ENCODE assay signal across 1 cellular context in genomic region chr19:45442408-45442926, GRCh38.
A peak's percentile ranks its signal among the peaks of the same experiment; 100 is the strongest.
TF ChIP-seq lines count a peak whose summit lies in the region.

No MANE protein-coding gene starts in this region.

TF ChIP-seq in A549, 52 proteins besides CTCF, POLR2A, EP300 and RAD21 (continued from another document):
- TF ChIP-seq, protein P1, sequence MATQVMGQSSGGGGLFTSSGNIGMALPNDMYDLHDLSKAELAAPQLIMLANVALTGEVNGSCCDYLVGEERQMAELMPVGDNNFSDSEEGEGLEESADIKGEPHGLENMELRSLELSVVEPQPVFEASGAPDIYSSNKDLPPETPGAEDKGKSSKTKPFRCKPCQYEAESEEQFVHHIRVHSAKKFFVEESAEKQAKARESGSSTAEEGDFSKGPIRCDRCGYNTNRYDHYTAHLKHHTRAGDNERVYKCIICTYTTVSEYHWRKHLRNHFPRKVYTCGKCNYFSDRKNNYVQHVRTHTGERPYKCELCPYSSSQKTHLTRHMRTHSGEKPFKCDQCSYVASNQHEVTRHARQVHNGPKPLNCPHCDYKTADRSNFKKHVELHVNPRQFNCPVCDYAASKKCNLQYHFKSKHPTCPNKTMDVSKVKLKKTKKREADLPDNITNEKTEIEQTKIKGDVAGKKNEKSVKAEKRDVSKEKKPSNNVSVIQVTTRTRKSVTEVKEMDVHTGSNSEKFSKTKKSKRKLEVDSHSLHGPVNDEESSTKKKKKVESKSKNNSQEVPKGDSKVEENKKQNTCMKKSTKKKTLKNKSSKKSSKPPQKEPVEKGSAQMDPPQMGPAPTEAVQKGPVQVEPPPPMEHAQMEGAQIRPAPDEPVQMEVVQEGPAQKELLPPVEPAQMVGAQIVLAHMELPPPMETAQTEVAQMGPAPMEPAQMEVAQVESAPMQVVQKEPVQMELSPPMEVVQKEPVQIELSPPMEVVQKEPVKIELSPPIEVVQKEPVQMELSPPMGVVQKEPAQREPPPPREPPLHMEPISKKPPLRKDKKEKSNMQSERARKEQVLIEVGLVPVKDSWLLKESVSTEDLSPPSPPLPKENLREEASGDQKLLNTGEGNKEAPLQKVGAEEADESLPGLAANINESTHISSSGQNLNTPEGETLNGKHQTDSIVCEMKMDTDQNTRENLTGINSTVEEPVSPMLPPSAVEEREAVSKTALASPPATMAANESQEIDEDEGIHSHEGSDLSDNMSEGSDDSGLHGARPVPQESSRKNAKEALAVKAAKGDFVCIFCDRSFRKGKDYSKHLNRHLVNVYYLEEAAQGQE (IDR thresholded peaks at IDR 0.05): no peak
- TF ChIP-seq HOXA7 (CRISPR knock-in tag; IDR thresholded peaks at IDR 0.05): 0 out of 2 replicates have a peak, but pooled peaks have one; percentile 21
- TF ChIP-seq NPAS2 (CRISPR knock-in tag; IDR thresholded peaks at IDR 0.05; ENCODE audit: borderline replicate concordance): no peak
- TF ChIP-seq E2F6 (IDR thresholded peaks at IDR 0.05; ENCODE audit: borderline replicate concordance, low read depth): no peak
- peak; percentile 76; the same call in 1 of the 2 replicates for TF ChIP-seq CHD4 (IDR thresholded peaks at IDR 0.05; ENCODE audit: borderline replicate concordance)
- no peak; the same call in 1 of the 2 replicates for TF ChIP-seq BHLHE40 (IDR thresholded peaks at IDR 0.05; ENCODE audit: low read depth, low read length)
- TF ChIP-seq PHF8 (IDR thresholded peaks at IDR 0.05; ENCODE audit: borderline replicate concordance, low read depth): no peak
- no peak for TF ChIP-seq ZC3H11A (IDR thresholded peaks at IDR 0.05)
- no peak for TF ChIP-seq HOXB13 (CRISPR knock-in tag; IDR thresholded peaks at IDR 0.05; ENCODE audit: low read depth)
- peak; percentile 93 for TF ChIP-seq HDAC2 (IDR thresholded peaks at IDR 0.05)
- no peak for TF ChIP-seq SREBF2 (IDR thresholded peaks at IDR 0.05)
- TF ChIP-seq, protein P2, sequence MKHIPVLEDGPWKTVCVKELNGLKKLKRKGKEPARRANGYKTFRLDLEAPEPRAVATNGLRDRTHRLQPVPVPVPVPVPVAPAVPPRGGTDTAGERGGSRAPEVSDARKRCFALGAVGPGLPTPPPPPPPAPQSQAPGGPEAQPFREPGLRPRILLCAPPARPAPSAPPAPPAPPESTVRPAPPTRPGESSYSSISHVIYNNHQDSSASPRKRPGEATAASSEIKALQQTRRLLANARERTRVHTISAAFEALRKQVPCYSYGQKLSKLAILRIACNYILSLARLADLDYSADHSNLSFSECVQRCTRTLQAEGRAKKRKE (CRISPR knock-in tag; IDR thresholded peaks at IDR 0.05; ENCODE audit: low read depth): no peak
- TF ChIP-seq SMC3 (IDR thresholded peaks at IDR 0.05): no peak
- TF ChIP-seq JUN (IDR thresholded peaks at IDR 0.05): no peak
- no peak for TF ChIP-seq PBX3 (IDR thresholded peaks at IDR 0.05)
- no peak for TF ChIP-seq ZNF302 (CRISPR knock-in tag; IDR thresholded peaks at IDR 0.05)
- TF ChIP-seq TFCP2L1 (CRISPR knock-in tag; IDR thresholded peaks at IDR 0.05): no peak
- TF ChIP-seq, protein P3, sequence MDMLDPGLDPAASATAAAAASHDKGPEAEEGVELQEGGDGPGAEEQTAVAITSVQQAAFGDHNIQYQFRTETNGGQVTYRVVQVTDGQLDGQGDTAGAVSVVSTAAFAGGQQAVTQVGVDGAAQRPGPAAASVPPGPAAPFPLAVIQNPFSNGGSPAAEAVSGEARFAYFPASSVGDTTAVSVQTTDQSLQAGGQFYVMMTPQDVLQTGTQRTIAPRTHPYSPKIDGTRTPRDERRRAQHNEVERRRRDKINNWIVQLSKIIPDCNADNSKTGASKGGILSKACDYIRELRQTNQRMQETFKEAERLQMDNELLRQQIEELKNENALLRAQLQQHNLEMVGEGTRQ (IDR thresholded peaks at IDR 0.05): no peak
- TF ChIP-seq FOXS1 (CRISPR knock-in tag; IDR thresholded peaks at IDR 0.05): no peak
- no peak for TF ChIP-seq POLR2AphosphoS2 (conservative IDR thresholded peaks at IDR 0.05; ENCODE audit: low read length)
- TF ChIP-seq ESRRA (IDR thresholded peaks at IDR 0.05; ENCODE audit: borderline replicate concordance, low read length): no peak
- no peak for TF ChIP-seq RFX5 (IDR thresholded peaks at IDR 0.05)
- 0 out of 2 replicates have a peak, but pooled peaks have one; percentile 20 for TF ChIP-seq EHF (CRISPR knock-in tag; IDR thresholded peaks at IDR 0.05)
- no peak for TF ChIP-seq HEYL (CRISPR knock-in tag; IDR thresholded peaks at IDR 0.05)
- no peak for TF ChIP-seq RNF2 (IDR thresholded peaks at IDR 0.05; ENCODE audit: borderline replicate concordance, low read depth)
- TF ChIP-seq CHD2 (IDR thresholded peaks at IDR 0.05; ENCODE audit: low read length, partially characterized antibody): no peak
- no peak for TF ChIP-seq HES2 (IDR thresholded peaks at IDR 0.05)
- no peak for TF ChIP-seq TP53 (CRISPR knock-in tag; IDR thresholded peaks at IDR 0.05)
- TF ChIP-seq, protein P4, sequence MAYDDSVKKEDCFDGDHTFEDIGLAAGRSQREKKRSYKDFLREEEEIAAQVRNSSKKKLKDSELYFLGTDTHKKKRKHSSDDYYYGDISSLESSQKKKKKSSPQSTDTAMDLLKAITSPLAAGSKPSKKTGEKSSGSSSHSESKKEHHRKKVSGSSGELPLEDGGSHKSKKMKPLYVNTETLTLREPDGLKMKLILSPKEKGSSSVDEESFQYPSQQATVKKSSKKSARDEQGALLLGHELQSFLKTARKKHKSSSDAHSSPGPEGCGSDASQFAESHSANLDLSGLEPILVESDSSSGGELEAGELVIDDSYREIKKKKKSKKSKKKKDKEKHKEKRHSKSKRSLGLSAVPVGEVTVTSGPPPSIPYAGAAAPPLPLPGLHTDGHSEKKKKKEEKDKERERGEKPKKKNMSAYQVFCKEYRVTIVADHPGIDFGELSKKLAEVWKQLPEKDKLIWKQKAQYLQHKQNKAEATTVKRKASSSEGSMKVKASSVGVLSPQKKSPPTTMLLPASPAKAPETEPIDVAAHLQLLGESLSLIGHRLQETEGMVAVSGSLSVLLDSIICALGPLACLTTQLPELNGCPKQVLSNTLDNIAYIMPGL (CRISPR knock-in tag; IDR thresholded peaks at IDR 0.05; ENCODE audit: borderline replicate concordance): no peak
- no peak for TF ChIP-seq ZSCAN20 (CRISPR knock-in tag; IDR thresholded peaks at IDR 0.05)
- no peak for TF ChIP-seq HOXB5 (CRISPR knock-in tag; IDR thresholded peaks at IDR 0.05)
- TF ChIP-seq MAZ (IDR thresholded peaks at IDR 0.05; ENCODE audit: borderline replicate concordance, low read depth, low read length): no peak
- no peak for TF ChIP-seq CBX8 (IDR thresholded peaks at IDR 0.05)
